1 cellular context compared by ENCODE assay signal in genomic region chr21:44302573-44303401, GRCh38.
A peak's percentile ranks its signal among the peaks of the same experiment; 100 is the strongest.
TF ChIP-seq lines count a peak whose summit lies in the region.
"Not testable (repeated sequence)": the region's sequence is repeated elsewhere in the genome, so short reads cannot be mapped to it uniquely, and the experiment has no call there.

No MANE protein-coding gene starts in this region.

TF ChIP-seq in HepG2, 621 proteins besides CTCF, POLR2A, EP300 and RAD21 (continues in another document):
- peak; percentile 12; the same call in 1 of the 2 replicates for TF ChIP-seq FOXA3 (CRISPR knock-in tag; IDR thresholded peaks at IDR 0.05)
- TF ChIP-seq RXRA (CRISPR knock-in tag; IDR thresholded peaks at IDR 0.05), result peak; percentile 45; the same call in 1 of the 2 replicates
- TF ChIP-seq YEATS4 (CRISPR knock-in tag; IDR thresholded peaks at IDR 0.05; ENCODE audit: borderline replicate concordance), result 0 out of 2 replicates have a peak, but pooled peaks have one; percentile 1
- peak; percentile 37; the same call in 1 of the 2 replicates for TF ChIP-seq HINFP (CRISPR knock-in tag; IDR thresholded peaks at IDR 0.05; ENCODE audit: low read depth)
- peak; percentile 27; the same call in 1 of the 2 replicates for TF ChIP-seq TBX3 (IDR thresholded peaks at IDR 0.05; ENCODE audit: borderline replicate concordance)
- TF ChIP-seq ZBTB46 (CRISPR knock-in tag; IDR thresholded peaks at IDR 0.05; ENCODE audit: borderline replicate concordance), result 0 out of 2 replicates have a peak, but pooled peaks have one; percentile 56
- 0 out of 4 replicates have a peak, but pooled peaks of 1 of the 2 experiments have one; percentile 23 for TF ChIP-seq KLF16 (CRISPR knock-in tag; IDR thresholded peaks at IDR 0.05)
- TF ChIP-seq KAT8 (CRISPR knock-in tag; IDR thresholded peaks at IDR 0.05), result peak; percentile 45; the same call in 1 of the 2 replicates
- peak; percentile 35; the same call in 1 of the 2 replicates for TF ChIP-seq ZNF772 (CRISPR knock-in tag; IDR thresholded peaks at IDR 0.05)
- peak; percentile 53 for TF ChIP-seq ZNF687 (CRISPR knock-in tag; IDR thresholded peaks at IDR 0.05)
- peak; percentile 37 for TF ChIP-seq SRSF1 (optimal IDR thresholded peaks at IDR 0.05; ENCODE audit: low read depth, low read length)
- peak; percentile 35; the same call in 1 of the 2 replicates for TF ChIP-seq ZNF792 (CRISPR knock-in tag; IDR thresholded peaks at IDR 0.05)
- TF ChIP-seq ZNF343 (CRISPR knock-in tag; IDR thresholded peaks at IDR 0.05), result peak; percentile 46; the same call in 1 of the 2 replicates
- TF ChIP-seq DPF2 (CRISPR knock-in tag; IDR thresholded peaks at IDR 0.05; ENCODE audit: borderline replicate concordance, low read depth), result peak; percentile 40; the same call in 1 of the 2 replicates
- TF ChIP-seq ZNF83 (CRISPR knock-in tag; IDR thresholded peaks at IDR 0.05; ENCODE audit: borderline replicate concordance), result 0 out of 2 replicates have a peak, but pooled peaks have one; percentile 35
- TF ChIP-seq MTF2 (CRISPR knock-in tag; IDR thresholded peaks at IDR 0.05; ENCODE audit: borderline replicate concordance), result 0 out of 2 replicates have a peak, but pooled peaks have one; percentile 74
- peak; percentile 68; the same call in 1 of the 2 replicates for TF ChIP-seq ZNF614 (CRISPR knock-in tag; IDR thresholded peaks at IDR 0.05; ENCODE audit: borderline replicate concordance)
- TF ChIP-seq TEAD3 (CRISPR knock-in tag; optimal IDR thresholded peaks at IDR 0.05; ENCODE audit: borderline replicate concordance), result peak; percentile 26
- TF ChIP-seq HDAC2 (CRISPR knock-in tag; IDR thresholded peaks at IDR 0.05), result peak; percentile 74; the same call in 1 of the 2 replicates
- peak; percentile 11; the same call in 1 of the 2 replicates for TF ChIP-seq MXD4 (CRISPR knock-in tag; IDR thresholded peaks at IDR 0.05)
- peak; percentile 66; the same call in 1 of the 2 replicates for TF ChIP-seq KDM2A (CRISPR knock-in tag; IDR thresholded peaks at IDR 0.05; ENCODE audit: borderline replicate concordance, low read depth)
- peak; percentile 76; the same call in 1 of the 2 replicates for TF ChIP-seq ZNF598 (CRISPR knock-in tag; IDR thresholded peaks at IDR 0.05; ENCODE audit: borderline replicate concordance)
- 0 out of 2 replicates have a peak, but pooled peaks have one; percentile 23 for TF ChIP-seq ARNTL (CRISPR knock-in tag; IDR thresholded peaks at IDR 0.05)
- TF ChIP-seq ZMYM2 (CRISPR knock-in tag; IDR thresholded peaks at IDR 0.05), result peak; percentile 95
- TF ChIP-seq LCORL (IDR thresholded peaks at IDR 0.05), result not testable (repeated sequence)
- TF ChIP-seq LCORL (CRISPR knock-in tag; IDR thresholded peaks at IDR 0.05), result peak; percentile 85
- TF ChIP-seq PATZ1 (CRISPR knock-in tag; IDR thresholded peaks at IDR 0.05), result peak; percentile 69
- peak; percentile 23; the same call in 1 of the 2 replicates for TF ChIP-seq ZNF777 (CRISPR knock-in tag; IDR thresholded peaks at IDR 0.05)
- peak; percentile 56; the same call in 1 of the 2 replicates for TF ChIP-seq THAP9 (CRISPR knock-in tag; IDR thresholded peaks at IDR 0.05; ENCODE audit: borderline replicate concordance)
- peak; percentile 13; the same call in 1 of the 2 replicates for TF ChIP-seq CBX5 (CRISPR knock-in tag; IDR thresholded peaks at IDR 0.05; ENCODE audit: borderline replicate concordance)
- TF ChIP-seq ZFX (CRISPR knock-in tag; IDR thresholded peaks at IDR 0.05; ENCODE audit: low read depth), result peak; percentile 32; the same call in 1 of the 2 replicates
- peak; percentile 63; the same call in 1 of the 2 replicates for TF ChIP-seq MIXL1 (CRISPR knock-in tag; IDR thresholded peaks at IDR 0.05)
- peak; percentile 32; the same call in 1 of the 2 replicates for TF ChIP-seq ZNF605 (CRISPR knock-in tag; IDR thresholded peaks at IDR 0.05)
- TF ChIP-seq BCL6 (CRISPR knock-in tag; IDR thresholded peaks at IDR 0.05), result peak; percentile 32; the same call in 1 of the 2 replicates
- peak; percentile 74; the same call in 1 of the 2 replicates for TF ChIP-seq ZNF414 (CRISPR knock-in tag; IDR thresholded peaks at IDR 0.05)
- peak; percentile 70; the same call in 1 of the 2 replicates for TF ChIP-seq ZNF609 (CRISPR knock-in tag; IDR thresholded peaks at IDR 0.05; ENCODE audit: borderline replicate concordance)
